ENCODE assay signal across 8 cellular contexts in the genomic region with DNA sequence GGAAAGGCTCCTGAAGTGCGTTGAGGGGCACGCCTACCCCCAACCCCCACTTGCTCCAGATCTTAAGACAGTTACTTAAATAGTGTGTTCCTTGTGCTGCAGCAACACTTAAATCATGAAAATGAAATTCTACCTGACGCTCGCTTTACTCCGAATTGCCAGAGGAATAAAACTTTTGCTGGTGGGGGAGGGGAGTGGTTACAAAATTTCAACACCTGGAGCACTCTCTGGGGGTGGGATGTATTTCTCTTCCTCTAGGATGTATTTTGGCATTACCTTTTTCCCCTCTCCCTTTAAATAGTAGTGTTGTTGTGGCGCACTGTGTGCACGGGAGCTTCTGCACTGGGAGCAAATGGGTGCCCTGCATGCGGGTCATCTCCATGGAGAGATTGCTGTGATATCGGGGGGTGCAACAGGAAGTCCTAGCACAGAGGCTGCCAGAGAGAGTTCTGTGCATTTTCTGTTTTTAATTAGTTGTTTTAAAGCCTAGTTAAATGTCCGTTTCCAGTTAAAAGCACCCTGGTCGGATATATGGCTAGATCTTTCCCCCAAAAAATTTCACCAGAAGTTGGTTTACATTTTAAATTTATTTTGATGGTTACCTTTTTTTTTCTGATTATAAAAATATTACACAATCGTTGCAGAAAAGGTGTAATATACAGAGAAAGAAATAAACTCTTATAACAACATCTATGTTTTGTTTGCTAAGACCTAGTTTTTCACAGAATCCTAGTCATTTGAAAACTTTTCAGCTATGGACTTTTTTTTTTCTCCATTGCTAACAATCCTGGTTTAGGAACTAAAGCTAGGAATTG.
DNase-seq lines count a peak whose midpoint lies in the region; ATAC-seq and TF ChIP-seq lines count a peak whose summit lies in the region.

No MANE protein-coding gene starts in this region.

- H3K4me1 ChIP-seq in ectodermal cell (ENCODE audit: control insufficient read depth, insufficient read depth, low read length), result peaks cover 46% of the 10 kb centered on the region

- H3K9me3 ChIP-seq in ectodermal cell (ENCODE audit: control insufficient read depth, low read length), result no peaks in the 10 kb centered on the region

- DNase-seq in DMS53 treated with DMSO at 0.1 percent for 48 hours (lab: John Stamatoyannopoulos, UW; ENCODE audit: unreplicated experiment) (peak; percentile 10), NCI-H1092 treated with DMSO at 0.1 percent for 48 hours (lab: John Stamatoyannopoulos, UW) (peak; percentile 35), nephron progenitor cell (peak; percentile 18), SIG-M5 treated with dmso at 0.1 percent for 504 hours (lab: John Stamatoyannopoulos, UW; ENCODE audit: unreplicated experiment) (no peak), medulla oblongata (ENCODE audit: extremely low spot score) (no peak)

- peaks cover 8% of the 10 kb centered on the region for H3K36me3 Mint-ChIP-seq in nephron progenitor cell (ENCODE audit: low read depth)

- H3K4me3 Mint-ChIP-seq in nephron progenitor cell, result peak overlapping the region; percentile 98

- H3K27me3 ChIP-seq in ectodermal cell (ENCODE audit: control insufficient read depth, insufficient read depth, low read length, poor library complexity, severe bottlenecking), result no peaks in the 10 kb centered on the region

- H3K27ac Mint-ChIP-seq in nephron progenitor cell, result peak overlapping the region; percentile 99

- WGBS in ectodermal cell, 2 experiments, result 3 to 5% methylated on average over 8 to 11 of the region's 12 CpGs

- H3K4me3 ChIP-seq in ectodermal cell (ENCODE audit: insufficient read depth, low read depth, low read length), result peak overlapping the region; percentile 63

- H3K9me3 Mint-ChIP-seq in nephron progenitor cell, result no peaks in the 10 kb centered on the region

- TF ChIP-seq CTCF in nephron progenitor cell (IDR thresholded peaks at IDR 0.05), result no peak

- H3K27ac ChIP-seq in ectodermal cell (ENCODE audit: insufficient read depth, low read depth, low read length, poor library complexity, severe bottlenecking), result no peak overlapping the region

- no peaks in the 10 kb centered on the region for H3K27me3 Mint-ChIP-seq in nephron progenitor cell (ENCODE audit: low read depth, poor library complexity)

- ATAC-seq in HG02938 (IDR thresholded peaks at IDR 0.05; ENCODE audit: unreplicated experiment), result no peak
- ATAC-seq in HG03139 (IDR thresholded peaks at IDR 0.05; ENCODE audit: unreplicated experiment), result no peak

- H3K36me3 ChIP-seq in ectodermal cell (ENCODE audit: control insufficient read depth, insufficient read depth, low read length), result no peaks in the 10 kb centered on the region

- H3K4me1 Mint-ChIP-seq in nephron progenitor cell, result peaks cover 70% of the 10 kb centered on the region

Comparison
In these comparisons a context has a peak if more than half of its experiments do, and no peak if none do; other contexts are left out.
1. DNase-seq: peak in DMS53 treated with DMSO at 0.1 percent for 48 hours (single experiment), NCI-H1092 treated with DMSO at 0.1 percent for 48 hours (single experiment) and nephron progenitor cell (single experiment); none in SIG-M5 treated with dmso at 0.1 percent for 504 hours (single experiment) and medulla oblongata (single experiment).